ENCODE assay signal across 14 cellular contexts in the genomic region with DNA sequence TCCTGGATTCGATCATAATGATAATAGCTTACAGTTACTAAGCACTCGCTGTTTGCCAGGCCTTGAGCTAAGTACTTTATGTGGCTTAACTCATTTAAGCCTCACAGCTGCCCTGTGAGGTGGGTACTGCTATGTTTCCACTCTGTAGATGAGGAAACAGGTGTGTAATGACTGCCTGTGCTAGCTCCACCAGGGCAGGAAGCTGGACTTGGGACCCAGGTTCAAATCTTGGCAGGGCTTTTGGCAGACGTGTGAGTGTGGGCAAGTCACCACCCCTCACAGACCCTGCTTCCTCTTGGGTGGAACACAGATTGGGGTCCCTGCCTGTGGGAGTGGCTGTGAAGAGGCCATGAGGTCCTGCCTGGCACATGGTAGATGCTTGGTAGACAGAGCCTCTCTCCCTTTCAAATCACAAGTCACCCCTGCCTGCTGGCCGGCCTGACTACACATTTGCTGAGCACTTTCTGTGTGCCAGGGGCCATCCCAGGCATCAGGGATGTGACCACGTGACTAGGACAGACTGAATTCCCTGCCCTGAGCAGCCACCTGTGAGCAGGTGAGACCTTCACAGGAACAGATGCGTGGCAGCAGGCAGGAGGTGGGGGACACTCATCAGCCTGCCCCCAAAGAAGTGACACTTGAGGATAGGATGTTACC. TPM values are rescaled to one million over a fixed set of nuclear protein-coding genes. Genes with fewer than 3 reads are reported as not detected.
A peak's percentile ranks its signal among the peaks of the same experiment; 100 is the strongest.
DNase-seq lines count a peak whose midpoint lies in the region; ATAC-seq lines count a peak whose summit lies in the region.
"Had no signal": no experiment of that assay in that cellular context is flagged by ENCODE, and none has a peak within 500 bp of the region (broad histone marks: within the 10 kb centered on the region; RNA-seq: fewer than 3 reads in every experiment).

No MANE protein-coding gene starts in this region.

- H3K4me1 Mint-ChIP-seq in activated naive CD8-positive, alpha-beta T cell (ENCODE audit: low read depth), result peaks cover 43% of the 10 kb centered on the region
- H3K4me1 Mint-ChIP-seq in activated naive CD8-positive, alpha-beta T cell treated with anti-CD3 and anti-CD28 coated beads for 36 hours, result peaks cover 34% of the 10 kb centered on the region
- peaks cover 32 to 35% of the 10 kb centered on the region in 2 donors for H3K4me1 Mint-ChIP-seq in immature natural killer cell

- H3K9me3 ChIP-seq in stomach smooth muscle (ENCODE audit: control insufficient read depth in 2 of 2, low read length in 2 of 2), result no peaks in the 10 kb centered on the region

- peaks cover 10% of the 10 kb centered on the region for H3K27me3 Mint-ChIP-seq in activated naive CD8-positive, alpha-beta T cell
- peaks cover 31% of the 10 kb centered on the region for H3K27me3 Mint-ChIP-seq in activated naive CD8-positive, alpha-beta T cell treated with anti-CD3 and anti-CD28 coated beads for 36 hours
- peaks cover 13 to 20% (median 14%) of the 10 kb centered on the region in 3 donors for H3K27me3 Mint-ChIP-seq in immature natural killer cell (ENCODE audit: low read depth in 3 of 3)

- H3K27ac Mint-ChIP-seq in activated naive CD8-positive, alpha-beta T cell, result no peak overlapping the region
- H3K27ac Mint-ChIP-seq in activated naive CD8-positive, alpha-beta T cell treated with anti-CD3 and anti-CD28 coated beads for 36 hours, result no peak overlapping the region
- peak overlapping the region in 2 of 6 donors; percentile 9 to 32 for H3K27ac Mint-ChIP-seq in immature natural killer cell
- H3K27ac Mint-ChIP-seq: endodermal cell, H9 had no signal

- no peaks in the 10 kb centered on the region for H3K9me3 Mint-ChIP-seq in activated naive CD8-positive, alpha-beta T cell (ENCODE audit: low read depth)
- H3K9me3 Mint-ChIP-seq in activated naive CD8-positive, alpha-beta T cell treated with anti-CD3 and anti-CD28 coated beads for 36 hours, result no peaks in the 10 kb centered on the region
- H3K9me3 Mint-ChIP-seq in immature natural killer cell, result no peaks in the 10 kb centered on the region
- H3K9me3 Mint-ChIP-seq: endodermal cell had no signal

- peak overlapping the region in 1 of 2 donors; percentile 21 for H3K9ac ChIP-seq in stomach smooth muscle (ENCODE audit: low read length in 2 of 2)

- no peak for ATAC-seq in GM21737 (IDR thresholded peaks at IDR 0.05; ENCODE audit: unreplicated experiment)
- no peak for ATAC-seq in GM19395 (IDR thresholded peaks at IDR 0.05; ENCODE audit: unreplicated experiment)
- ATAC-seq: Panc1 had no signal

- peaks cover 50% of the 10 kb centered on the region for H3K4me1 ChIP-seq in stomach smooth muscle (ENCODE audit: control insufficient read depth, insufficient read depth, low read length)

- H3K4me3 Mint-ChIP-seq in activated naive CD8-positive, alpha-beta T cell, result peak overlapping the region; percentile 30
- no peak overlapping the region for H3K4me3 Mint-ChIP-seq in activated naive CD8-positive, alpha-beta T cell treated with anti-CD3 and anti-CD28 coated beads for 36 hours
- peak overlapping the region in 3 of 5 donors; percentile 24 to 63 (median 33) for H3K4me3 Mint-ChIP-seq in immature natural killer cell
- H3K4me3 Mint-ChIP-seq: endodermal cell, H9 had no signal

- no peak for DNase-seq in activated naive CD8-positive, alpha-beta T cell treated with anti-CD3 and anti-CD28 coated beads for 36 hours
- DNase-seq in NCI-H774 (lab: John Stamatoyannopoulos, UW) (peak; percentile 77), immature natural killer cell (no peak), cerebellar cortex (ENCODE audit: low spot score) (no peak)
- DNase-seq: endodermal cell; H9; NCI-H187; stimulated activated CD4-positive, alpha-beta T cell treated with anti-CD3 and anti-CD28 coated beads, Interleukin-2, amount 100 ng/mL, for 24 hours had no signal

- no peaks in the 10 kb centered on the region for H3K36me3 Mint-ChIP-seq in activated naive CD8-positive, alpha-beta T cell
- H3K36me3 Mint-ChIP-seq in activated naive CD8-positive, alpha-beta T cell treated with anti-CD3 and anti-CD28 coated beads for 36 hours, result no peaks in the 10 kb centered on the region
- no peaks in the 10 kb centered on the region for H3K36me3 Mint-ChIP-seq in immature natural killer cell

- no peak overlapping the region for H3K27ac ChIP-seq in stomach smooth muscle (ENCODE audit: low read length)

- H3K4me3 ChIP-seq in stomach smooth muscle (ENCODE audit: low read length in 2 of 2), result peak overlapping the region; percentile 7 to 40

- no peaks in the 10 kb centered on the region for H3K36me3 ChIP-seq in stomach smooth muscle (ENCODE audit: control insufficient read depth in 2 of 2, insufficient read depth in 2 of 2, low read length in 2 of 2)

- peaks cover 23 to 43% of the 10 kb centered on the region in 2 donors for H3K27me3 ChIP-seq in stomach smooth muscle (ENCODE audit: control insufficient read depth in 1 of 2, insufficient read depth in 2 of 2, low read length in 2 of 2)

RNA-seq across cellular contexts. Expression of a gene that starts 3.7 kb away (rescaled TPM):
- total RNA-seq in activated naive CD8-positive, alpha-beta T cell treated with anti-CD3 and anti-CD28 coated beads for 36 hours, result under 1 TPM; 0.18 to 0.45 TPM
- under 1 TPM; 0.55 to 0.80 (median 0.58) TPM for polyA plus RNA-seq in immature natural killer cell
- total RNA-seq: HT1080 had no signal

RNA-seq across cellular contexts. Expression of a gene that starts 10.9 kb away (rescaled TPM):
- under 1 TPM; 0.40 to 0.56 TPM for total RNA-seq in activated naive CD8-positive, alpha-beta T cell treated with anti-CD3 and anti-CD28 coated beads for 36 hours
- not detected for polyA plus RNA-seq in immature natural killer cell
- total RNA-seq: HT1080 had no signal

RNA-seq across cellular contexts. Expression of a gene that starts 55.8 kb away (rescaled TPM):
- not detected for total RNA-seq in activated naive CD8-positive, alpha-beta T cell treated with anti-CD3 and anti-CD28 coated beads for 36 hours
- polyA plus RNA-seq in immature natural killer cell, result 10 to 100 TPM in 1 of 3 donors, 1 to 10 TPM in 1, not detected in 1; 1.2 to 12.8 TPM
- total RNA-seq: endodermal cell, H9, HT1080 had no signal
